22 cellular contexts compared by ENCODE assay signal in the genomic region with DNA sequence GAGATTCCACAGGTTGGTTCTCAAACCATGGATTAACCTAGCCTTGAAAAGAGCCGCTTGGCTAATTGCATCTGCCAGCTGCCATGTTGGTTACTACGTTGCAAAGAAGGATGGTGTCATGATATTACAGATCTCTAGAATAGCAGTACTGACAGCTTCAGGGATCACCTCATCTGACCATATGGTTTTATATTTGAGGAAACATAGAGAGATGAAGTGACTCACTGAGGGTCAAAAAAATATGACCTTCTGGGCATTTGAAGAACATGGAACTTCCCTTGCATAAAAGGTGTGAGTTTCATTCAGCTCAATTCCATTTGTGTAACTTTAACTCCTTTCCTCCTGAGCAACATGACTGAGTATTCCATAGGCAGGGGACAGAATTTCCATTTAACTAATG.
"Had no signal": no experiment of that assay in that cellular context is flagged by ENCODE, and none has a peak within 500 bp of the region (broad histone marks: within the 10 kb centered on the region; RNA-seq: fewer than 3 reads in every experiment).

No MANE protein-coding gene starts in this region.

- H3K27ac Mint-ChIP-seq: activated CD4-positive, alpha-beta T cell treated with anti-CD3 and anti-CD28 coated beads for 36 hours; activated naive CD4-positive, alpha-beta T cell treated with anti-CD3 and anti-CD28 coated beads for 36 hours; activated naive CD8-positive, alpha-beta T cell treated with anti-CD3 and anti-CD28 coated beads, Interleukin-2, amount 10 ng/mL, durations not matched to agents 7 days and 5 days; dendritic cell treated with granulocyte-macrophage colony-stimulating factor and Interleukin-4, amounts not matched to agents 40 ng/mL and 50 ng/mL, for 4 days; natural killer cell; stimulated activated naive CD8-positive, alpha-beta T cell treated with anti-CD3 and anti-CD28 coated beads, Interleukin-15, amount 100 ng/mL, for 72 hours; T-helper 1 cell treated with Interleukin-12 subunit alpha and Interleukin-12 subunit beta and Interleukin-4 antibody, amounts not matched to agents 30 μg/mL and 1 μg/mL, for 36 hours; WTC11 had no signal

- ATAC-seq: activated CD4-positive, alpha-beta T cell treated with anti-CD3 and anti-CD28 coated beads for 36 hours; gastrocnemius medialis; natural killer cell; stimulated activated naive CD8-positive, alpha-beta T cell treated with anti-CD3 and anti-CD28 coated beads, Interleukin-15, amount 100 ng/mL, for 72 hours had no signal

- H3K4me1 Mint-ChIP-seq: activated naive CD8-positive, alpha-beta T cell treated with anti-CD3 and anti-CD28 coated beads, Interleukin-2, amount 10 ng/mL, durations not matched to agents 7 days and 5 days; stimulated activated naive CD8-positive, alpha-beta T cell treated with anti-CD3 and anti-CD28 coated beads, Interleukin-15, amount 100 ng/mL, for 72 hours had no signal

- H3K27me3 Mint-ChIP-seq: activated CD4-positive, alpha-beta T cell treated with anti-CD3 and anti-CD28 coated beads for 36 hours; activated naive CD8-positive, alpha-beta T cell treated with anti-CD3 and anti-CD28 coated beads, Interleukin-2, amount 10 ng/mL, durations not matched to agents 7 days and 5 days had no signal

- H3K9me3 Mint-ChIP-seq: activated naive CD4-positive, alpha-beta T cell treated with anti-CD3 and anti-CD28 coated beads for 36 hours; dendritic cell treated with granulocyte-macrophage colony-stimulating factor and Interleukin-4, amounts not matched to agents 40 ng/mL and 50 ng/mL, for 4 days; natural killer cell; stimulated activated naive CD8-positive, alpha-beta T cell treated with anti-CD3 and anti-CD28 coated beads, Interleukin-15, amount 100 ng/mL, for 72 hours; T-helper 1 cell treated with Interleukin-12 subunit alpha and Interleukin-12 subunit beta and Interleukin-4 antibody, amounts not matched to agents 30 μg/mL and 1 μg/mL, for 36 hours; WTC11 had no signal

- H3K36me3 Mint-ChIP-seq: activated naive CD8-positive, alpha-beta T cell treated with anti-CD3 and anti-CD28 coated beads, Interleukin-2, amount 10 ng/mL, durations not matched to agents 7 days and 5 days; natural killer cell; WTC11 had no signal

- H3K4me3 Mint-ChIP-seq: activated CD4-positive, alpha-beta T cell treated with anti-CD3 and anti-CD28 coated beads for 36 hours; activated naive CD4-positive, alpha-beta T cell treated with anti-CD3 and anti-CD28 coated beads for 36 hours; activated naive CD8-positive, alpha-beta T cell treated with anti-CD3 and anti-CD28 coated beads, Interleukin-2, amount 10 ng/mL, durations not matched to agents 7 days and 5 days; dendritic cell treated with granulocyte-macrophage colony-stimulating factor and Interleukin-4, amounts not matched to agents 40 ng/mL and 50 ng/mL, for 4 days; natural killer cell; stimulated activated naive CD8-positive, alpha-beta T cell treated with anti-CD3 and anti-CD28 coated beads, Interleukin-15, amount 100 ng/mL, for 72 hours; T-helper 1 cell treated with Interleukin-12 subunit alpha and Interleukin-12 subunit beta and Interleukin-4 antibody, amounts not matched to agents 30 μg/mL and 1 μg/mL, for 36 hours; WTC11 had no signal

- DNase-seq: activated CD4-positive, alpha-beta T cell treated with anti-CD3 and anti-CD28 coated beads for 36 hours; activated CD4-positive, alpha-beta T cell treated with anti-CD3 and anti-CD28 coated beads, Interleukin-2, amount 50 U/mL, for 4 hours; activated CD8-positive, alpha-beta memory T cell treated with anti-CD3 and anti-CD28 coated beads, Interleukin-2, amount 50 U/mL, for 48 hours; activated naive CD4-positive, alpha-beta T cell treated with anti-CD3 and anti-CD28 coated beads for 36 hours; activated naive CD8-positive, alpha-beta T cell treated with anti-CD3 and anti-CD28 coated beads, Interleukin-2, amount 10 ng/mL, durations not matched to agents 7 days and 5 days; activated T-cell treated with anti-CD3 and anti-CD28 coated beads, Interleukin-2, amount 50 U/mL, for 48 hours; amniotic stem cell; effector CD4-positive, alpha-beta T cell; gastrocnemius medialis; hippocampal formation; left ventricle myocardium inferior; midbrain; natural killer cell; stimulated activated CD4-positive, alpha-beta T cell treated with anti-CD3 and anti-CD28 coated beads, Interleukin-12 subunit alpha, Interleukin-12 subunit beta, amount 100 ng/mL, for 4 hours; stimulated activated CD4-positive, alpha-beta T cell treated with anti-CD3 and anti-CD28 coated beads, Interleukin-4, amount 100 ng/mL, for 4 hours; stimulated activated naive CD8-positive, alpha-beta T cell treated with anti-CD3 and anti-CD28 coated beads, Interleukin-15, amount 100 ng/mL, for 72 hours; T1000 had no signal

- H3K4me3 ChIP-seq: cardiac muscle cell, gastrocnemius medialis, left ventricle myocardium inferior, tibial nerve had no signal
